8 cellular contexts compared by ENCODE assay signal in the genomic region with DNA sequence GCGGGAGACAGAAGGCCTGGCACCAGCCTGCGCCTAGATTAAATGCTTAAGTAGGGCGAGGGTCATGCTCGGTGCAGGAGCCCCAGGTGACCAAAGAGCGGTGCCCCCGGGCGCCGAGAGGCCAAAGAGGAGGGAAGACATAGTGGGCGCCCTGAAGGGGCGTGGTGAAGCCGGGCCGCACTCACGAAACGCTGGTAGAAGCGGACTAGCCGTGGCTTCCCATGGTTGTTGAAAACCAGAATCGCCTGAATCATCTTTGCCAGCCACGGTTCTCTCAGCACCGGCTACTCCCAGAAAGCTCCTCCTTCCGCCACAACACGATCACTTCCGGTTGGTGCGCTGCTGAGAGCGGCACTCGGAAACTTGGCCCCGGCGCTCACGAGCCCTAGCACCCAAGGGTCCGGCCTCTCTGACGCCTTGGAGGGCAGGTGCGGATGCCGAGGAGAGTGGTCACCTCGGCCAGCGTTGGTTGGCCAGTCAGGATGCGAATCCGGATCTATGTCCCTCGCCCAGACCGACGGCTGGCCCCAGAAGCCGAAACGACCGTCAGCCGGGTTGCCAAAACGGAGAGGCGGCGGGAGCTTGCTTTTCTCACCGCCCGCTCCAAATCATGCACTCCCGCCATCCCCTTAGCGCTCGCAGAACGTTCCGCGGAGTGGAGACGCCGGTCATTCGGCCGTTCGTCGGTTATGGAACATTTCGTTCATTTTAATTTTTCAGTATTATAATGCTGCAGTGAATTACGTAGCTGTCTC. TPM values are rescaled to one million over a fixed set of nuclear protein-coding genes. Genes with fewer than 3 reads are reported as not detected.
A peak's percentile ranks its signal among the peaks of the same experiment; 100 is the strongest.
DNase-seq lines count a peak whose midpoint lies in the region; ATAC-seq, FAIRE-seq and TF ChIP-seq lines count a peak whose summit lies in the region.

TSS of gene AP3S2 (minus strand) at position 299 of the 755 bp plus-strand sequence. CDS start at position 254, 45 bp downstream.

- WGBS in HepG2 (ENCODE audit: low lambda C conversion rate) = under 1% methylated on average over 25 of the region's 62 CpGs

- peak within 1 kb of the TSS; percentile 87 for H3K9ac ChIP-seq in HepG2 (ENCODE audit: insufficient read depth, low read depth, low read length)

- H2AFZ ChIP-seq in HepG2 (ENCODE audit: low read length) = peak within 1 kb of the TSS; percentile 64

- ATAC-seq in HG03442 (IDR thresholded peaks at IDR 0.05; ENCODE audit: unreplicated experiment) = peak; percentile 86
- ATAC-seq in HepG2 = peak; percentile 93

- no peaks in the 10 kb centered on the region for H4K20me1 ChIP-seq in HepG2 (ENCODE audit: insufficient read depth, low read length)

- H3K79me2 ChIP-seq in HepG2 (ENCODE audit: insufficient read depth, low read length) = peaks cover 15% of the 10 kb centered on the region

- in situ Hi-C loops in HepG2 (cut with HindIII; ENCODE audit: extremely low pct_ligation_motif_present, low pct_unique_long_range_greater_than_20kb) = no loop called here

- peak within 1 kb of the TSS; percentile 91 for H3K4me2 ChIP-seq in HepG2 (ENCODE audit: low read depth, low read length)

- CTCF ChIA-PET in HepG2 (lab: Yijun Ruan, JAX; ENCODE audit: low intra/inter-chr PET ratio, low total read pairs) = no interaction called here

- TF ChIP-seq CTCF in BE2C (IDR thresholded peaks at IDR 0.05; ENCODE audit: low read depth, low read length) = no peak
- no peak; the same call in none of the 2 replicates for TF ChIP-seq CTCF in HepG2 (CRISPR knock-in tag; IDR thresholded peaks at IDR 0.05)

- POLR2A ChIA-PET in HepG2 (lab: Yijun Ruan, JAX) = interaction anchor here (0.7 to 1.8 kb wide), 12 partner anchors 17 to 232 kb away, joined by 3 to 14 read pairs (median 3); partner anchors contain the start of genes ANPEP and ARPIN

- DNase-seq in BE2C = peak; percentile 92
- peak; percentile 69 for DNase-seq in GM19238 (ENCODE audit: insufficient read length, low spot score)
- DNase-seq in NCI-H526 (lab: John Stamatoyannopoulos, UW) = peak; percentile 92 to 96
- DNase-seq in activated CD4-positive, alpha-beta T cell treated with anti-CD3 and anti-CD28 coated beads, Interleukin-2, amount 50 U/mL, for 1 hour = peak; percentile 86
- DNase-seq in dermis blood vessel endothelial cell = peak; percentile 96
- peak; percentile 87 for DNase-seq in HepG2 (ENCODE audit: low spot score)
- DNase-seq in stimulated activated CD4-positive, alpha-beta T cell treated with anti-CD3 and anti-CD28 coated beads, Interleukin-4, amount 100 ng/mL, for 1 hour = peak; percentile 85

- no peaks in the 10 kb centered on the region for H3K27me3 ChIP-seq in BE2C
- no peaks in the 10 kb centered on the region; a peak in 1 of 5 replicates for H3K27me3 ChIP-seq in HepG2 (ENCODE audit: control insufficient read depth in 1 of 2, insufficient read depth in 2 of 2, low read length in 2 of 2)

- peak within 1 kb of the TSS; percentile 88 for H3K27ac ChIP-seq in HepG2 (ENCODE audit: extremely low read length, insufficient read depth, low read length)

- peak; percentile 78 to 93 for TF ChIP-seq POLR2A in HepG2 (IDR thresholded peaks at IDR 0.05; ENCODE audit: insufficient read depth in 1 of 2, low read depth in 2 of 2, low read length in 2 of 2)

- H3K4me1 ChIP-seq in BE2C (no peaks in the 10 kb centered on the region), HepG2 (ENCODE audit: insufficient read depth, low read length) (peaks cover 24% of the 10 kb centered on the region)

- intact Hi-C loops in HepG2 (cut with micrococcal nuclease; ENCODE audit: unreplicated experiment) = no loop called here

- peak; percentile 73 for FAIRE-seq in HepG2 (lab: Jason Lieb, UNC)

- 0 out of 2 replicates have a peak, but pooled peaks have one; percentile 33 for TF ChIP-seq RAD21 in HepG2 (CRISPR knock-in tag; IDR thresholded peaks at IDR 0.05)

- H3K4me3 ChIP-seq in BE2C (ENCODE audit: low read depth, low read length) (peak within 1 kb of the TSS; percentile 85), HepG2 (replicated peaks in 1 of 3; ENCODE audit: insufficient read depth in 1 of 3, low read depth in 2 of 3, low read length in 3 of 3) (peak within 1 kb of the TSS; percentile 81 to 89 (median 89))

- no peaks in the 10 kb centered on the region for H3K9me3 ChIP-seq in BE2C
- H3K9me3 ChIP-seq in HepG2 (ENCODE audit: low read length) = no peaks in the 10 kb centered on the region

- no TSS peak for BruUV-seq in HepG2 (replicated peaks; lab: Mats Ljungman, UMichigan)

- TF ChIP-seq EP300 in HepG2 (IDR thresholded peaks at IDR 0.05; ENCODE audit: low read depth in 2 of 2, low read length in 2 of 2) (0 out of 4 replicates have a peak, but pooled peaks of 1 of the 2 experiments have one; percentile 36), HepG2 (CRISPR knock-in tag; IDR thresholded peaks at IDR 0.05; ENCODE audit: borderline replicate concordance) (peak; percentile 34)

- H3K36me3 ChIP-seq in BE2C (no peaks in the 10 kb centered on the region), HepG2 (replicated peaks in 1 of 2; ENCODE audit: control insufficient read depth in 1 of 2, insufficient read depth in 2 of 2, low read length in 2 of 2) (peaks cover under 1 to 1% of the 10 kb centered on the region in 2 experiments; a peak in 1 of 5 replicates)

TF ChIP-seq in HepG2, 621 proteins besides CTCF, POLR2A, EP300 and RAD21 (continues in another document):
- TF ChIP-seq ZBTB38 (CRISPR knock-in tag; IDR thresholded peaks at IDR 0.05) = peak; percentile 95
- TF ChIP-seq, protein P1, sequence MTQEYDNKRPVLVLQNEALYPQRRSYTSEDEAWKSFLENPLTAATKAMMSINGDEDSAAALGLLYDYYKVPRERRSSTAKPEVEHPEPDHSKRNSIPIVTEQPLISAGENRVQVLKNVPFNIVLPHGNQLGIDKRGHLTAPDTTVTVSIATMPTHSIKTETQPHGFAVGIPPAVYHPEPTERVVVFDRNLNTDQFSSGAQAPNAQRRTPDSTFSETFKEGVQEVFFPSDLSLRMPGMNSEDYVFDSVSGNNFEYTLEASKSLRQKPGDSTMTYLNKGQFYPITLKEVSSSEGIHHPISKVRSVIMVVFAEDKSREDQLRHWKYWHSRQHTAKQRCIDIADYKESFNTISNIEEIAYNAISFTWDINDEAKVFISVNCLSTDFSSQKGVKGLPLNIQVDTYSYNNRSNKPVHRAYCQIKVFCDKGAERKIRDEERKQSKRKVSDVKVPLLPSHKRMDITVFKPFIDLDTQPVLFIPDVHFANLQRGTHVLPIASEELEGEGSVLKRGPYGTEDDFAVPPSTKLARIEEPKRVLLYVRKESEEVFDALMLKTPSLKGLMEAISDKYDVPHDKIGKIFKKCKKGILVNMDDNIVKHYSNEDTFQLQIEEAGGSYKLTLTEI (CRISPR knock-in tag; conservative IDR thresholded peaks at IDR 0.05) = no peak
- no peak for TF ChIP-seq ZNF816 (CRISPR knock-in tag; IDR thresholded peaks at IDR 0.05; ENCODE audit: borderline replicate concordance)
- TF ChIP-seq MTERF4 (CRISPR knock-in tag; IDR thresholded peaks at IDR 0.05) = peak; percentile 72; the same call in 1 of the 2 replicates
- no peak for TF ChIP-seq ZNF737 (CRISPR knock-in tag; IDR thresholded peaks at IDR 0.05; ENCODE audit: borderline replicate concordance)
- peak; percentile 93; the same call in 1 of the 2 replicates for TF ChIP-seq KLF6 (CRISPR knock-in tag; IDR thresholded peaks at IDR 0.05)
- TF ChIP-seq NR0B2 (CRISPR knock-in tag; IDR thresholded peaks at IDR 0.05) = peak; percentile 80; the same call in 1 of the 2 replicates
- TF ChIP-seq TBX2 (CRISPR knock-in tag; IDR thresholded peaks at IDR 0.05; ENCODE audit: borderline replicate concordance) = peak; percentile 92

RNA-seq across cellular contexts. Expression of gene AP3S2, which starts in this region (rescaled TPM):
- polyA plus RNA-seq in BE2C (2012; ENCODE audit: insufficient read depth, insufficient read length, low read depth) = 35.1 TPM
- total RNA-seq in dermis blood vessel endothelial cell = 30.1 and 40.2 TPM in 2 replicates
- total RNA-seq in HepG2 (2016; rRNA removed; fragmentation: Illumina TruSeq; extraction: Trizol) = 44.4 and 69.5 TPM in 2 replicates
- 14.8 and 16.1 TPM in 2 replicates for total RNA-seq in HepG2 (2016; cell fraction: cytosol; rRNA removed; fragmentation: Illumina TruSeq; extraction: Trizol; ENCODE audit: low read depth)
- total RNA-seq in HepG2 (2016; cell fraction: insoluble cytoplasmic fraction; rRNA removed; fragmentation: Illumina TruSeq; extraction: Trizol) = 44.6 and 83.7 TPM in 2 replicates
- 19.4 and 21.8 TPM in 2 replicates for total RNA-seq in HepG2 (2016; cell fraction: membrane; rRNA removed; fragmentation: Illumina TruSeq; extraction: Trizol)
- total RNA-seq in HepG2 (2016; cell fraction: nucleus; rRNA removed; fragmentation: Illumina TruSeq; extraction: Trizol) = 26.9 and 31.9 TPM in 2 replicates
- polyA plus RNA-seq in HepG2 (2011; rRNA removed) = 16.5 and 17.6 TPM in 2 replicates
- 13.1 and 25.8 TPM in 2 replicates for polyA plus RNA-seq in HepG2 (2011; cell fraction: cytosol; rRNA removed)
- 10.5 and 11.5 TPM in 2 replicates for polyA plus RNA-seq in HepG2 (2011; cell fraction: nucleus; rRNA removed)
- polyA plus RNA-seq in HepG2 (2012) = 22.0 and 35.9 TPM in 2 replicates
- 4.3 and 5.8 TPM in 2 replicates for polyA plus RNA-seq in HepG2 (2016; cell fraction: cytosol; fragmentation: Illumina TruSeq; extraction: Trizol; ENCODE audit: low read depth)
- polyA plus RNA-seq in HepG2 (2016; cell fraction: insoluble cytoplasmic fraction; fragmentation: Illumina TruSeq; extraction: Trizol; ENCODE audit: low read depth) = 44.5 and 54.7 TPM in 2 replicates
- polyA plus RNA-seq in HepG2 (2016; cell fraction: membrane; fragmentation: Illumina TruSeq; extraction: Trizol; ENCODE audit: low read depth) = 8.7 and 9.0 TPM in 2 replicates
- 14.9 and 16.6 TPM in 2 replicates for polyA plus RNA-seq in HepG2 (2016; cell fraction: nucleus; fragmentation: Illumina TruSeq; extraction: Trizol; ENCODE audit: insufficient read depth, low read depth)
- 52.1 and 55.9 TPM in 2 replicates for polyA minus RNA-seq in HepG2 (2011; rRNA and poly(A)+ RNA removed; ENCODE audit: low replicate concordance)
- 20.8 and 31.4 TPM in 2 replicates for polyA minus RNA-seq in HepG2 (2011; cell fraction: cytosol; rRNA and poly(A)+ RNA removed)
- 37.1 and 44.4 TPM in 2 replicates for polyA minus RNA-seq in HepG2 (2011; cell fraction: nucleus; rRNA and poly(A)+ RNA removed)

Comparison
In these comparisons a context has a peak if more than half of its experiments do, and no peak if none do; other contexts are left out.
1. Peak in every context shown above with its lines: DNase-seq, ATAC-seq, H3K4me3 ChIP-seq and H3K27ac ChIP-seq.